Comparison of ENCODE assay signal across 31 cellular contexts in genomic region chrX:37873220-37873619, GRCh38. TPM values are rescaled to one million over a fixed set of nuclear protein-coding genes. Genes with fewer than 3 reads are reported as not detected.
DNase-seq lines count a peak whose midpoint lies in the region; ATAC-seq, FAIRE-seq and TF ChIP-seq lines count a peak whose summit lies in the region.
"Had no signal": no experiment of that assay in that cellular context is flagged by ENCODE, and none has a peak within 500 bp of the region (broad histone marks: within the 10 kb centered on the region; RNA-seq: fewer than 3 reads in every experiment).

No MANE protein-coding gene starts in this region.

- CTCF ChIA-PET in IMR-90 (lab: Yijun Ruan, JAX): interaction anchor here (0.9 kb wide), 1 partner anchor 48 kb away, joined by 6 read pairs; no protein-coding TSS in a partner anchor

- H3K36me3 ChIP-seq in IMR-90 (ENCODE audit: control insufficient read depth, insufficient read depth, low read length): no peaks in the 10 kb centered on the region
- H3K36me3 ChIP-seq in astrocyte (ENCODE audit: insufficient read depth, low read length): no peaks in the 10 kb centered on the region
- H3K36me3 ChIP-seq in Peyer's patch: no peaks in the 10 kb centered on the region
- H3K36me3 ChIP-seq: HAP-1, MG63 had no signal

- no peaks in the 10 kb centered on the region for H3K9me3 Mint-ChIP-seq in astrocyte (ENCODE audit: unreplicated experiment)
- peaks cover 13% of the 10 kb centered on the region for H3K9me3 Mint-ChIP-seq in neural crest cell

- H3K9me3 ChIP-seq in IMR-90 (ENCODE audit: control insufficient read depth, insufficient read depth, low read length) (no peaks in the 10 kb centered on the region), astrocyte (ENCODE audit: insufficient read depth, low read depth, low read length) (no peaks in the 10 kb centered on the region), Peyer's patch (no peaks in the 10 kb centered on the region)
- H3K9me3 ChIP-seq: HAP-1, MG63 had no signal

- 0 out of 4 replicates have a peak overlapping the region, but pooled peaks of 1 of the 2 experiments have one; percentile 28 for H4K8ac ChIP-seq in IMR-90 (ENCODE audit: low read depth in 2 of 2, low read length in 2 of 2)

- H3K79me2 ChIP-seq in astrocyte (ENCODE audit: insufficient read depth, low read length): no peaks in the 10 kb centered on the region

- H3K27me3 ChIP-seq in IMR-90 (ENCODE audit: control insufficient read depth, insufficient read depth, low read length): no peaks in the 10 kb centered on the region
- H3K27me3 ChIP-seq in astrocyte (ENCODE audit: insufficient read depth, low read length): no peaks in the 10 kb centered on the region
- no peaks in the 10 kb centered on the region for H3K27me3 ChIP-seq in Peyer's patch
- H3K27me3 ChIP-seq: MG63 had no signal

- H3K18ac ChIP-seq in IMR-90 (ENCODE audit: low read depth, low read length): peak overlapping the region; percentile 86; the same call in 1 of the 2 replicates

- H3K27ac ChIP-seq in IMR-90 (ENCODE audit: insufficient read depth, low read length) (no peak overlapping the region), astrocyte (ENCODE audit: low read depth, low read length) (peak overlapping the region; percentile 78), Peyer's patch (no peak overlapping the region)
- H3K27ac ChIP-seq: 22Rv1, PC-9 had no signal

- H3K4me1 Mint-ChIP-seq in astrocyte (ENCODE audit: low read depth, unreplicated experiment) (peaks cover 25% of the 10 kb centered on the region), neural crest cell (no peaks in the 10 kb centered on the region)

- peak overlapping the region; percentile 64; the same call in 1 of the 2 replicates for H2BK20ac ChIP-seq in IMR-90 (ENCODE audit: low read depth, low read length)

- H3K23ac ChIP-seq in IMR-90 (ENCODE audit: low read depth, low read length): no peak overlapping the region

- H3K4ac ChIP-seq in IMR-90 (ENCODE audit: low read depth, low read length): peak overlapping the region; percentile 78; the same call in 1 of the 2 replicates

- no peak overlapping the region for H3K56ac ChIP-seq in IMR-90 (ENCODE audit: extremely low read depth, insufficient read depth, low read length)

- no peak for TF ChIP-seq RAD21 in IMR-90 (IDR thresholded peaks at IDR 0.05; ENCODE audit: low read length)

- H4K20me1 ChIP-seq in IMR-90 (ENCODE audit: insufficient read depth, low read length): no peaks in the 10 kb centered on the region
- no peaks in the 10 kb centered on the region for H4K20me1 ChIP-seq in astrocyte (ENCODE audit: insufficient read depth, low read length)

- dilution Hi-C loops in IMR-90 (cut with HindIII; ENCODE audit: low sequenced_read_pairs, unreplicated experiment): no loop called here

- H3K4me1 ChIP-seq in IMR-90 (ENCODE audit: control insufficient read depth, insufficient read depth, low read length): peaks cover 3% of the 10 kb centered on the region
- H3K4me1 ChIP-seq in astrocyte (ENCODE audit: insufficient read depth, low read length): peaks cover 19% of the 10 kb centered on the region
- H3K4me1 ChIP-seq in Peyer's patch: no peaks in the 10 kb centered on the region
- H3K4me1 ChIP-seq: HAP-1 had no signal

- H2BK120ac ChIP-seq in IMR-90 (ENCODE audit: low read depth, low read length): peak overlapping the region; percentile 69

- H2AFZ ChIP-seq in IMR-90 (replicated peaks; ENCODE audit: low read length, poor library complexity): no peak overlapping the region
- H2AFZ ChIP-seq in astrocyte (ENCODE audit: low read depth, low read length): no peak overlapping the region
- H2AFZ ChIP-seq: PC-9 had no signal

- H2AK9ac ChIP-seq in IMR-90 (replicated peaks; ENCODE audit: low read depth, low read length, poor library complexity): no peak overlapping the region

- H3K27me3 Mint-ChIP-seq in astrocyte (ENCODE audit: low read depth, unreplicated experiment) (no peaks in the 10 kb centered on the region), neural crest cell (ENCODE audit: low read depth) (no peaks in the 10 kb centered on the region)

- no TSS peak for BruUV-seq in IMR-90 (replicated peaks; lab: Mats Ljungman, UMichigan)

- H4K5ac ChIP-seq in IMR-90 (ENCODE audit: low read depth, low read length): no peak overlapping the region; the same call in 1 of the 2 replicates

- H3K27ac Mint-ChIP-seq in astrocyte (ENCODE audit: unreplicated experiment) (peak overlapping the region; percentile 70), neural crest cell (ENCODE audit: unreplicated experiment) (peak overlapping the region; percentile 54)
- H3K27ac Mint-ChIP-seq: CD4-positive, CD25-positive, alpha-beta regulatory T cell; T-cell had no signal

- no peak overlapping the region for H3K4me2 ChIP-seq in IMR-90 (ENCODE audit: low read depth, low read length)
- H3K4me2 ChIP-seq in astrocyte (ENCODE audit: low read length): no peak overlapping the region
- H3K4me2 ChIP-seq: PC-9 had no signal

- peak; percentile 84 for FAIRE-seq in astrocyte (lab: Jason Lieb, UNC)
- FAIRE-seq: D721Med, GM12878, HTR-8/SVneo had no signal

- H3K4me3 Mint-ChIP-seq in astrocyte (ENCODE audit: unreplicated experiment) (no peak overlapping the region), neural crest cell (no peak overlapping the region)
- H3K4me3 Mint-ChIP-seq: CD4-positive, CD25-positive, alpha-beta regulatory T cell; T-cell had no signal

- peak overlapping the region; percentile 37; the same call in 1 of the 2 replicates for H3K14ac ChIP-seq in IMR-90 (replicated peaks; ENCODE audit: low read depth, low read length)

- intact Hi-C loops in IMR-90 (cut with micrococcal nuclease): loop anchor here (5.0 kb wide), 1 partner anchor 526 kb away; the partner anchor contains the start of gene PRRG1

- H3K9ac ChIP-seq in IMR-90 (ENCODE audit: low read depth, low read length) (no peak overlapping the region), astrocyte (ENCODE audit: low read length) (no peak overlapping the region)

- TF ChIP-seq CTCF in IMR-90 (conservative IDR thresholded peaks at IDR 0.05; ENCODE audit: low read depth, low read length) (no peak), astrocyte (IDR thresholded peaks at IDR 0.05; ENCODE audit: insufficient read depth, low read depth, low read length) (no peak), neural crest cell (conservative IDR thresholded peaks at IDR 0.05) (no peak), Peyer's patch (IDR thresholded peaks at IDR 0.05) (no peak)

- H3K36me3 Mint-ChIP-seq in astrocyte (ENCODE audit: low read depth, unreplicated experiment) (no peaks in the 10 kb centered on the region), neural crest cell (ENCODE audit: low read depth) (no peaks in the 10 kb centered on the region)
- H3K36me3 Mint-ChIP-seq: CD4-positive, CD25-positive, alpha-beta regulatory T cell; T-cell had no signal

- in situ Hi-C loops in IMR-90 (cut with MboI; ENCODE audit: low sequenced_read_pairs): no loop called here

- ATAC-seq in IMR-90 (ENCODE audit: low read depth): no peak
- ATAC-seq in GM21737 (IDR thresholded peaks at IDR 0.05; ENCODE audit: unreplicated experiment): no peak
- ATAC-seq: GM12878, T-cell had no signal

- H3K9me1 ChIP-seq in IMR-90 (ENCODE audit: insufficient read depth, low read length): peaks cover 4% of the 10 kb centered on the region

- H3K4me3 ChIP-seq in IMR-90 (ENCODE audit: insufficient read depth, low read depth, low read length) (no peak overlapping the region), astrocyte (ENCODE audit: insufficient read depth, low read depth, low read length) (no peak overlapping the region), Peyer's patch (no peak overlapping the region)
- H3K4me3 ChIP-seq: GM12878, HAP-1, MG63, PC-9 had no signal

- no peak overlapping the region for H2BK5ac ChIP-seq in IMR-90 (ENCODE audit: low read depth, low read length, poor library complexity, severe bottlenecking)

- H4K91ac ChIP-seq in IMR-90 (ENCODE audit: insufficient read depth, low read depth, low read length): peak overlapping the region; percentile 16; the same call in 1 of the 2 replicates

- no peaks in the 10 kb centered on the region for H3K79me1 ChIP-seq in IMR-90 (ENCODE audit: low read depth in 1 of 2, low read length in 2 of 2)

- DNase-seq in DMS53 (lab: John Stamatoyannopoulos, UW) (peak; percentile 17), DMS53 treated with DMSO at 0.1 percent for 48 hours (lab: John Stamatoyannopoulos, UW; ENCODE audit: unreplicated experiment) (no peak), IMR-90 (no peak), astrocyte (ENCODE audit: low read depth) (no peak), neural crest cell (ENCODE audit: low read depth, low spot score) (no peak), Peyer's patch (no peak), activated gamma-delta T cell treated with Interleukin-2 at 50 U/mL for 16 hours (no peak)
- DNase-seq: ACHN; CD4-positive, CD25-positive, alpha-beta regulatory T cell; DMS79; EL; GDM1; GOT3; KBM-7; MG63; NCI-H1105 treated with DMSO at 0.1 percent for 48 hours; NCI-H146; NCI-H1930; NCI-H510A; NCI-H748 treated with DMSO at 0.1 percent for 48 hours; NK-92 treated with Interleukin-12 subunit alpha and Interleukin-12 subunit beta, amount 100 ng/mL, for 24 hours; PC-9; Right ventricle myocardium superior; RPMI8226; T-cell had no signal

- no peak overlapping the region for H2AK5ac ChIP-seq in IMR-90 (ENCODE audit: low read depth, low read length)

- POLR2A ChIA-PET in IMR-90 (lab: Charles Lee; ENCODE audit: unreplicated experiment): no interaction called here

- no CpG with 5 or more reads among the region's 1 CpG for WGBS in IMR-90 (ENCODE audit: extremely low coverage in 2 of 2, insufficient read length in 1 of 2), 2 experiments

- 0 out of 3 replicates have a peak overlapping the region, but pooled peaks have one; percentile 33 for H2BK15ac ChIP-seq in IMR-90 (ENCODE audit: low read depth, low read length)

- TF ChIP-seq POLR2A in IMR-90 (IDR thresholded peaks at IDR 0.05; ENCODE audit: low read depth, low read length) (no peak), Peyer's patch (IDR thresholded peaks at IDR 0.05) (no peak)

TF ChIP-seq in IMR-90, 13 proteins besides CTCF, POLR2A, EP300 and RAD21 (continues in another document):
- TF ChIP-seq MAZ (IDR thresholded peaks at IDR 0.05; ENCODE audit: borderline replicate concordance, low read depth, low read length) (no peak), ELK1 (IDR thresholded peaks at IDR 0.05; ENCODE audit: borderline replicate concordance, low read depth, low read length) (no peak)

RNA-seq across cellular contexts. Expression of gene DYNLT3, which starts 25.8 kb away (rescaled TPM):
- 18.8 and 38.3 TPM in 2 replicates for total RNA-seq in IMR-90 (2012; rRNA removed)
- 8.9 and 15.7 TPM in 2 replicates for polyA plus RNA-seq in IMR-90 (2012; rRNA removed)
- 4.0 and 4.2 TPM in 2 replicates for polyA plus RNA-seq in IMR-90 (2012; cell fraction: cytosol; rRNA removed)
- polyA plus RNA-seq in IMR-90 (2012; cell fraction: nucleus; rRNA removed; ENCODE audit: low replicate concordance): 1.2 and 5.3 TPM in 2 replicates
- 36.5 and 43.1 TPM in 2 replicates for total RNA-seq in astrocyte
- 6.4 and 7.7 TPM in 2 replicates for total RNA-seq in neural crest cell
- 10 to 100 TPM in 3 of 4 donors, 1 to 10 TPM in 1; 8.8 to 30.3 (median 23.5) TPM for total RNA-seq in Peyer's patch
- total RNA-seq: PC-9 had no signal
